17 cellular contexts compared by ENCODE assay signal in the genomic region with DNA sequence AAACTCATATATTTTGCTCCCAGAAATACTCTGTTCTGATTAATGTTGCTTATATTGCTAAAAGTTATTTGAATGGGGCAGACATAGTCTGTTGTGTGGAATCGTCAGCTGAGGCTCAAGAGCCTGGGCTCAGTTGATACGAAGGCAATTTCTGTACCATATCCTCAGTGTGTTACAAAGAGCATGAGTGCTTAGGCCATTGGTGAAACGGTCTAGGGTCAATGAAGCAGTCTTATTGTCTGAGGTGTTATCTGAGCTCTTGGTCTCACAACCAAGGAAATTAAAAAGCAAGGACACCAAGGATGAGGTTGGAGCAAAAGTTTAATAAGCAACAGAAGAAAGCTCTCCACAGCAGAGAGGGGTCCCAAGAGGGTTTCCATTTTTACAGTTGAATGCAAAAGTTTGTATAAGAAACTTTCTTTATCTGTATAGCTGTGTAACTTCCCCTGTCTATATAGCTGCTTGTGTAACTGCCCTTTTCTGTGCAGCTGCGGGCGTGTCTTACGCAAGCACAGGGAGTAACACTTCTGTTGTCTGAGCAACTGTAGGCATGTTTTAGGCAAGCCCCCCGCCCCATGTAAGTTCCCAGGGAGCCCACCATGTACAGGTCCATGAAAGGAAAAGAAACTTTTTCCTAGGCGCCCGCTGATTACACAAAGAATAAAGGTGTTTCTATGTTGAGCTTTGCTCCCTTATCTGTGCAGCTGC. TPM values are rescaled to one million over a fixed set of nuclear protein-coding genes. Genes with fewer than 3 reads are reported as not detected.
A peak's percentile ranks its signal among the peaks of the same experiment; 100 is the strongest.
DNase-seq lines count a peak whose midpoint lies in the region; ATAC-seq, FAIRE-seq and TF ChIP-seq lines count a peak whose summit lies in the region.
"Had no signal": no experiment of that assay in that cellular context is flagged by ENCODE, and none has a peak within 500 bp of the region (broad histone marks: within the 10 kb centered on the region; RNA-seq: fewer than 3 reads in every experiment).

No MANE protein-coding gene starts in this region.

- in situ Hi-C loops in HepG2 (cut with HindIII; ENCODE audit: extremely low pct_ligation_motif_present, low pct_unique_long_range_greater_than_20kb): no loop called here

- H3K36me3 ChIP-seq in breast epithelium (no peaks in the 10 kb centered on the region), HepG2 (replicated peaks in 1 of 2; ENCODE audit: control insufficient read depth in 1 of 2, insufficient read depth in 2 of 2, low read length in 2 of 2) (no peaks in the 10 kb centered on the region)
- H3K36me3 ChIP-seq: pancreas had no signal

- H3K9me3 Mint-ChIP-seq in MCF 10A (ENCODE audit: unreplicated experiment): no peaks in the 10 kb centered on the region
- no peaks in the 10 kb centered on the region for H3K9me3 Mint-ChIP-seq in dendritic cell treated with granulocyte-macrophage colony-stimulating factor and Interleukin-4, amounts not matched to agents 40 ng/mL and 50 ng/mL, for 4 days
- no peaks in the 10 kb centered on the region for H3K9me3 Mint-ChIP-seq in activated CD8-positive, alpha-beta T cell treated with anti-CD3 and anti-CD28 coated beads, Interleukin-2, amount 10 ng/mL, durations not matched to agents 7 days and 5 days (ENCODE audit: insufficient read depth)
- H3K9me3 Mint-ChIP-seq: activated CD4-positive, alpha-beta memory T cell treated with anti-CD3 and anti-CD28 coated beads, Interleukin-2, amount 10 ng/mL, durations not matched to agents 7 days and 5 days; activated naive CD4-positive, alpha-beta T cell treated with anti-CD3 and anti-CD28 coated beads for 36 hours had no signal

- DNase-seq in MCF 10A (ENCODE audit: unreplicated experiment) (peak; percentile 46), breast epithelium (ENCODE audit: low spot score in 2 of 2) (no peak), HepG2 (ENCODE audit: low spot score) (peak; percentile 63), RCC 7860 (ENCODE audit: low spot score) (no peak), superior temporal gyrus (ENCODE audit: extremely low spot score) (no peak)
- no peak for DNase-seq in activated CD8-positive, alpha-beta T cell treated with anti-CD3 and anti-CD28 coated beads, Interleukin-2, amount 10 ng/mL, durations not matched to agents 7 days and 5 days
- DNase-seq: activated CD4-positive, alpha-beta memory T cell treated with anti-CD3 and anti-CD28 coated beads, Interleukin-2, amount 10 ng/mL, durations not matched to agents 7 days and 5 days; activated naive CD4-positive, alpha-beta T cell treated with anti-CD3 and anti-CD28 coated beads for 36 hours; DMS79 treated with DMSO at 0.1 percent for 48 hours; MM.1S; NCI-H748 treated with DMSO at 0.1 percent for 48 hours; pancreas; stimulated activated CD4-positive, alpha-beta T cell treated with anti-CD3 and anti-CD28 coated beads, Interleukin-4, amount 100 ng/mL, for 1 hour had no signal

- no peaks in the 10 kb centered on the region for H4K20me1 ChIP-seq in HepG2 (ENCODE audit: insufficient read depth, low read length)

- TF ChIP-seq POLR2A in breast epithelium (IDR thresholded peaks at IDR 0.05) (no peak), HepG2 (IDR thresholded peaks at IDR 0.05; ENCODE audit: insufficient read depth in 1 of 2, low read depth in 2 of 2, low read length in 2 of 2) (no peak)

- peak overlapping the region; percentile 73 for H3K4me2 ChIP-seq in HepG2 (ENCODE audit: low read depth, low read length)

- H2AFZ ChIP-seq in HepG2 (ENCODE audit: low read length): peak overlapping the region; percentile 46

- TF ChIP-seq RAD21 in HepG2 (CRISPR knock-in tag; IDR thresholded peaks at IDR 0.05): no peak

- peak; percentile 66 for ATAC-seq in HepG2
- ATAC-seq in HG03135 (IDR thresholded peaks at IDR 0.05; ENCODE audit: unreplicated experiment): no peak
- no peak for ATAC-seq in activated CD8-positive, alpha-beta T cell treated with anti-CD3 and anti-CD28 coated beads, Interleukin-2, amount 10 ng/mL, durations not matched to agents 7 days and 5 days

- no peak overlapping the region for H3K27ac Mint-ChIP-seq in MCF 10A (ENCODE audit: low read depth, unreplicated experiment)
- peak overlapping the region; percentile 15 for H3K27ac Mint-ChIP-seq in dendritic cell treated with granulocyte-macrophage colony-stimulating factor and Interleukin-4, amounts not matched to agents 40 ng/mL and 50 ng/mL, for 4 days
- no peak overlapping the region for H3K27ac Mint-ChIP-seq in activated CD8-positive, alpha-beta T cell treated with anti-CD3 and anti-CD28 coated beads, Interleukin-2, amount 10 ng/mL, durations not matched to agents 7 days and 5 days
- H3K27ac Mint-ChIP-seq: activated CD4-positive, alpha-beta memory T cell treated with anti-CD3 and anti-CD28 coated beads, Interleukin-2, amount 10 ng/mL, durations not matched to agents 7 days and 5 days; activated naive CD4-positive, alpha-beta T cell treated with anti-CD3 and anti-CD28 coated beads for 36 hours; T-helper 1 cell treated with Interleukin-12 subunit alpha and Interleukin-12 subunit beta and Interleukin-4 antibody, amounts not matched to agents 30 μg/mL and 1 μg/mL, for 36 hours had no signal

- H3K4me3 ChIP-seq in breast epithelium (no peak overlapping the region), HepG2 (replicated peaks in 1 of 3; ENCODE audit: insufficient read depth in 1 of 3, low read depth in 2 of 3, low read length in 3 of 3) (peak overlapping the region; percentile 34 to 52 (median 35); a peak in 5 of 6 replicates)
- H3K4me3 ChIP-seq: pancreas had no signal

- H3K27me3 ChIP-seq in breast epithelium (no peaks in the 10 kb centered on the region), HepG2 (ENCODE audit: control insufficient read depth in 1 of 2, insufficient read depth in 2 of 2, low read length in 2 of 2) (no peaks in the 10 kb centered on the region; a peak in 2 of 5 replicates)
- H3K27me3 ChIP-seq: pancreas had no signal

- H3K9ac ChIP-seq in HepG2 (ENCODE audit: insufficient read depth, low read depth, low read length): peak overlapping the region; percentile 56

- intact Hi-C loops in MCF 10A (cut with micrococcal nuclease) (no loop called here), breast epithelium (cut with DNase I; ENCODE audit: low total_unique reads) (no loop called here), HepG2 (cut with micrococcal nuclease; ENCODE audit: unreplicated experiment) (loop anchor here (10.0 kb wide), 1 partner anchor 62 kb away; no protein-coding TSS in a partner anchor)
- intact Hi-C loops in dendritic cell treated with granulocyte-macrophage colony-stimulating factor and Interleukin-4, amounts not matched to agents 40 ng/mL and 50 ng/mL, for 4 days (cut with micrococcal nuclease): no loop called here

- no peak overlapping the region for H3K27ac ChIP-seq in breast epithelium
- H3K27ac ChIP-seq in HepG2 (ENCODE audit: extremely low read length, insufficient read depth, low read length): peak overlapping the region; percentile 51
- H3K27ac ChIP-seq: pancreas had no signal

- no peak for TF ChIP-seq EP300 in HepG2 (IDR thresholded peaks at IDR 0.05; ENCODE audit: low read depth in 2 of 2, low read length in 2 of 2)
- TF ChIP-seq EP300 in HepG2 (CRISPR knock-in tag; IDR thresholded peaks at IDR 0.05; ENCODE audit: borderline replicate concordance): no peak

- no peaks in the 10 kb centered on the region for H3K27me3 Mint-ChIP-seq in MCF 10A (ENCODE audit: insufficient read depth, unreplicated experiment)
- H3K27me3 Mint-ChIP-seq in dendritic cell treated with granulocyte-macrophage colony-stimulating factor and Interleukin-4, amounts not matched to agents 40 ng/mL and 50 ng/mL, for 4 days: no peaks in the 10 kb centered on the region
- H3K27me3 Mint-ChIP-seq in activated CD8-positive, alpha-beta T cell treated with anti-CD3 and anti-CD28 coated beads, Interleukin-2, amount 10 ng/mL, durations not matched to agents 7 days and 5 days (ENCODE audit: low read depth): no peaks in the 10 kb centered on the region
- H3K27me3 Mint-ChIP-seq: activated CD4-positive, alpha-beta memory T cell treated with anti-CD3 and anti-CD28 coated beads, Interleukin-2, amount 10 ng/mL, durations not matched to agents 7 days and 5 days had no signal

- no peak overlapping the region for H3K4me3 Mint-ChIP-seq in MCF 10A (ENCODE audit: unreplicated experiment)
- no peak overlapping the region for H3K4me3 Mint-ChIP-seq in dendritic cell treated with granulocyte-macrophage colony-stimulating factor and Interleukin-4, amounts not matched to agents 40 ng/mL and 50 ng/mL, for 4 days
- no peak overlapping the region for H3K4me3 Mint-ChIP-seq in activated CD8-positive, alpha-beta T cell treated with anti-CD3 and anti-CD28 coated beads, Interleukin-2, amount 10 ng/mL, durations not matched to agents 7 days and 5 days
- H3K4me3 Mint-ChIP-seq: activated CD4-positive, alpha-beta memory T cell treated with anti-CD3 and anti-CD28 coated beads, Interleukin-2, amount 10 ng/mL, durations not matched to agents 7 days and 5 days; activated naive CD4-positive, alpha-beta T cell treated with anti-CD3 and anti-CD28 coated beads for 36 hours; T-helper 1 cell treated with Interleukin-12 subunit alpha and Interleukin-12 subunit beta and Interleukin-4 antibody, amounts not matched to agents 30 μg/mL and 1 μg/mL, for 36 hours had no signal

- no TSS peak for BruUV-seq in MCF 10A (replicated peaks; lab: Mats Ljungman, UMichigan)
- BruUV-seq in HepG2 (replicated peaks; lab: Mats Ljungman, UMichigan): no TSS peak

- CTCF ChIA-PET in MCF 10A (lab: Yijun Ruan, JAX) (interaction anchor here (0.5 to 1.8 kb wide), 11 partner anchors 16 to 887 kb away, joined by 3 to 8 read pairs (median 3); no protein-coding TSS in a partner anchor), HepG2 (lab: Yijun Ruan, JAX; ENCODE audit: low intra/inter-chr PET ratio, low total read pairs) (no interaction called here)
- CTCF ChIA-PET in activated CD8-positive, alpha-beta T cell treated with anti-CD3 and anti-CD28 coated beads, Interleukin-2, amount 10 ng/mL, durations not matched to agents 7 days and 5 days (lab: Charles Lee): no interaction called here

- H3K4me1 Mint-ChIP-seq in MCF 10A (ENCODE audit: insufficient read depth, unreplicated experiment): peaks cover 46% of the 10 kb centered on the region
- H3K4me1 Mint-ChIP-seq in dendritic cell treated with granulocyte-macrophage colony-stimulating factor and Interleukin-4, amounts not matched to agents 40 ng/mL and 50 ng/mL, for 4 days (ENCODE audit: low read depth): peaks cover 52% of the 10 kb centered on the region
- no peaks in the 10 kb centered on the region for H3K4me1 Mint-ChIP-seq in activated CD8-positive, alpha-beta T cell treated with anti-CD3 and anti-CD28 coated beads, Interleukin-2, amount 10 ng/mL, durations not matched to agents 7 days and 5 days (ENCODE audit: low read depth)
- H3K4me1 Mint-ChIP-seq: activated CD4-positive, alpha-beta memory T cell treated with anti-CD3 and anti-CD28 coated beads, Interleukin-2, amount 10 ng/mL, durations not matched to agents 7 days and 5 days had no signal

- FAIRE-seq in HepG2 (lab: Jason Lieb, UNC): no peak
- FAIRE-seq in RCC 7860 (lab: Jason Lieb, UNC): no peak
- FAIRE-seq: pancreas had no signal

- no peaks in the 10 kb centered on the region for H3K4me1 ChIP-seq in breast epithelium
- H3K4me1 ChIP-seq in HepG2 (ENCODE audit: insufficient read depth, low read length): peaks cover 52% of the 10 kb centered on the region

- POLR2A ChIA-PET in MCF 10A (lab: Yijun Ruan, JAX): interaction anchor here (0.7 to 2.8 kb wide), 18 partner anchors 11 to 298 kb away, joined by 3 to 25 read pairs (median 5); a partner anchor contains a TSS
- POLR2A ChIA-PET in HepG2 (lab: Yijun Ruan, JAX): interaction anchor here (0.5 to 2.1 kb wide), 8 partner anchors 39 to 307 kb away, joined by 3 to 8 read pairs (median 4); no protein-coding TSS in a partner anchor
- POLR2A ChIA-PET in activated CD8-positive, alpha-beta T cell treated with anti-CD3 and anti-CD28 coated beads, Interleukin-2, amount 10 ng/mL, durations not matched to agents 7 days and 5 days (lab: Charles Lee): no interaction called here

- no peaks in the 10 kb centered on the region for H3K79me2 ChIP-seq in HepG2 (ENCODE audit: insufficient read depth, low read length)

- no peaks in the 10 kb centered on the region for H3K36me3 Mint-ChIP-seq in MCF 10A (ENCODE audit: insufficient read depth, unreplicated experiment)
- no peaks in the 10 kb centered on the region for H3K36me3 Mint-ChIP-seq in dendritic cell treated with granulocyte-macrophage colony-stimulating factor and Interleukin-4, amounts not matched to agents 40 ng/mL and 50 ng/mL, for 4 days (ENCODE audit: low read depth)
- no peaks in the 10 kb centered on the region for H3K36me3 Mint-ChIP-seq in activated CD8-positive, alpha-beta T cell treated with anti-CD3 and anti-CD28 coated beads, Interleukin-2, amount 10 ng/mL, durations not matched to agents 7 days and 5 days (ENCODE audit: low read depth)

- WGBS in HepG2 (ENCODE audit: low lambda C conversion rate): 12% methylated on average over 7 of the region's 9 CpGs

- H3K9me3 ChIP-seq in breast epithelium (no peaks in the 10 kb centered on the region), HepG2 (ENCODE audit: low read length) (no peaks in the 10 kb centered on the region)
- H3K9me3 ChIP-seq: pancreas had no signal

- TF ChIP-seq CTCF in MCF 10A (IDR thresholded peaks at IDR 0.05; ENCODE audit: unreplicated experiment): no peak
- TF ChIP-seq CTCF in breast epithelium (IDR thresholded peaks at IDR 0.05): no peak
- TF ChIP-seq CTCF in HepG2 (CRISPR knock-in tag; IDR thresholded peaks at IDR 0.05): no peak

RNA-seq across cellular contexts. Expression of a gene that starts 40.6 kb away (rescaled TPM):
- not detected in 2 replicates for total RNA-seq in MCF 10A (2022)
- under 1 TPM in 1 of 3 donors, not detected in 2; 0.29 TPM for total RNA-seq in breast epithelium
- not detected in 2 replicates for total RNA-seq in HepG2 (2016; rRNA removed; fragmentation: Illumina TruSeq; extraction: Trizol)
- total RNA-seq in HepG2 (2016; cell fraction: cytosol; rRNA removed; fragmentation: Illumina TruSeq; extraction: Trizol; ENCODE audit: low read depth): not detected in 2 replicates
- total RNA-seq in HepG2 (2016; cell fraction: insoluble cytoplasmic fraction; rRNA removed; fragmentation: Illumina TruSeq; extraction: Trizol): not detected in 2 replicates
- not detected in 2 replicates for total RNA-seq in HepG2 (2016; cell fraction: membrane; rRNA removed; fragmentation: Illumina TruSeq; extraction: Trizol)
- not detected in 2 replicates for total RNA-seq in HepG2 (2016; cell fraction: nucleus; rRNA removed; fragmentation: Illumina TruSeq; extraction: Trizol)
- not detected in 2 replicates for polyA plus RNA-seq in HepG2 (2011; rRNA removed)
- polyA plus RNA-seq in HepG2 (2011; cell fraction: cytosol; rRNA removed): not detected in 2 replicates
- polyA plus RNA-seq in HepG2 (2011; cell fraction: nucleus; rRNA removed): not detected in 2 replicates
- polyA plus RNA-seq in HepG2 (2012): 0.04 TPM in 1 of 2 replicates, not detected in the other
- polyA plus RNA-seq in HepG2 (2016; cell fraction: cytosol; fragmentation: Illumina TruSeq; extraction: Trizol; ENCODE audit: low read depth): not detected in 2 replicates
- polyA plus RNA-seq in HepG2 (2016; cell fraction: insoluble cytoplasmic fraction; fragmentation: Illumina TruSeq; extraction: Trizol; ENCODE audit: low read depth): not detected in 2 replicates
- not detected in 2 replicates for polyA plus RNA-seq in HepG2 (2016; cell fraction: membrane; fragmentation: Illumina TruSeq; extraction: Trizol; ENCODE audit: low read depth)
- polyA plus RNA-seq in HepG2 (2016; cell fraction: nucleus; fragmentation: Illumina TruSeq; extraction: Trizol; ENCODE audit: insufficient read depth, low read depth): not detected in 2 replicates
- polyA minus RNA-seq in HepG2 (2011; rRNA and poly(A)+ RNA removed; ENCODE audit: low replicate concordance): not detected in 2 replicates
- not detected in 2 replicates for polyA minus RNA-seq in HepG2 (2011; cell fraction: cytosol; rRNA and poly(A)+ RNA removed)
- not detected in 2 replicates for polyA minus RNA-seq in HepG2 (2011; cell fraction: nucleus; rRNA and poly(A)+ RNA removed)
- under 1 TPM; 0.13 to 0.16 TPM for total RNA-seq in activated CD8-positive, alpha-beta T cell treated with anti-CD3 and anti-CD28 coated beads, Interleukin-2, amount 10 ng/mL, durations not matched to agents 7 days and 5 days
- total RNA-seq: activated CD4-positive, alpha-beta memory T cell treated with anti-CD3 and anti-CD28 coated beads, Interleukin-2, amount 10 ng/mL, durations not matched to agents 7 days and 5 days; cerebellum; pancreas had no signal
- polyA plus RNA-seq: pancreas had no signal

Comparison
In these comparisons a context has a peak if more than half of its experiments do, and no peak if none do; other contexts are left out.
1. DNase-seq: peak in MCF 10A (single experiment) and HepG2 (single experiment); none in breast epithelium (0 of 2), activated CD8-positive, alpha-beta T cell treated with anti-CD3 and anti-CD28 coated beads, Interleukin-2, amount 10 ng/mL, durations not matched to agents 7 days and 5 days (single experiment), RCC 7860 (single experiment) and superior temporal gyrus (single experiment).
2. H3K4me3 ChIP-seq: peak in HepG2 (3 of 3); none in breast epithelium (0 of 3).